In genomic region chr2:164567335-164567989, GRCh38 we compare ENCODE assay signal across 21 cellular contexts. TPM values are rescaled to one million over a fixed set of nuclear protein-coding genes. Genes with fewer than 3 reads are reported as not detected.
DNase-seq lines count a peak whose midpoint lies in the region; ATAC-seq, FAIRE-seq and TF ChIP-seq lines count a peak whose summit lies in the region.
"Had no signal": no experiment of that assay in that cellular context is flagged by ENCODE, and none has a peak within 500 bp of the region (broad histone marks: within the 10 kb centered on the region; RNA-seq: fewer than 3 reads in every experiment).

No MANE protein-coding gene starts in this region.

- TF ChIP-seq POLR2A in A549 (IDR thresholded peaks at IDR 0.05; ENCODE audit: low read length) = no peak
- TF ChIP-seq POLR2A in adrenal gland (IDR thresholded peaks at IDR 0.05) = no peak

- ATAC-seq in A549 (no peak), HG03565 (IDR thresholded peaks at IDR 0.05; ENCODE audit: unreplicated experiment) (no peak)
- ATAC-seq: GM23338 had no signal

- CTCF ChIA-PET in A549 (lab: Yijun Ruan, JAX) = no interaction called here

- H3K4me2 ChIP-seq in A549 = peak overlapping the region; percentile 79
- H3K4me2 ChIP-seq: BLaER1, GM23338 had no signal

- H3K4me3 Mint-ChIP-seq in nephron = peak overlapping the region in 1 of 3 experiments; percentile 31
- H3K4me3 Mint-ChIP-seq: CD4-positive, alpha-beta memory T cell; GM23338 had no signal

- peaks cover 67% of the 10 kb centered on the region for H3K4me1 ChIP-seq in A549
- H3K4me1 ChIP-seq in adrenal gland (replicated peaks in 1 of 2) = peaks cover 14 to 38% of the 10 kb centered on the region in 2 donors
- H3K4me1 ChIP-seq: BLaER1, SJCRH30 had no signal

- no peaks in the 10 kb centered on the region for H3K36me3 Mint-ChIP-seq in nephron (ENCODE audit: low read depth)
- H3K36me3 Mint-ChIP-seq: CD4-positive, alpha-beta memory T cell had no signal

- FAIRE-seq in A549 (lab: Jason Lieb, UNC) = no peak
- FAIRE-seq in HTR-8/SVneo (lab: Jason Lieb, UNC) = no peak
- FAIRE-seq: GM12892, GM18507 had no signal

- H3K9me3 ChIP-seq in A549 = no peaks in the 10 kb centered on the region
- H3K9me3 ChIP-seq in adrenal gland (replicated peaks in 1 of 3) = no peaks in the 10 kb centered on the region
- H3K9me3 ChIP-seq: BLaER1, SJCRH30 had no signal

- POLR2A ChIA-PET in A549 (lab: Yijun Ruan, JAX) = no interaction called here

- H3K27ac Mint-ChIP-seq in nephron = peak overlapping the region; percentile 24 to 85 (median 45)
- H3K27ac Mint-ChIP-seq: CD4-positive, alpha-beta memory T cell; GM23338 had no signal

- TF ChIP-seq CTCF in A549 (IDR thresholded peaks at IDR 0.05) (no peak), adrenal gland (IDR thresholded peaks at IDR 0.05) (no peak), nephron (IDR thresholded peaks at IDR 0.05; ENCODE audit: unreplicated experiment in 3 of 3) (no peak)

- no peak for TF ChIP-seq RAD21 in A549 (conservative IDR thresholded peaks at IDR 0.05 in 1 of 2, IDR thresholded peaks at IDR 0.05 in 1 of 2)

- no peaks in the 10 kb centered on the region for H3K9me3 Mint-ChIP-seq in nephron
- H3K9me3 Mint-ChIP-seq: CD4-positive, alpha-beta memory T cell; GM23338 had no signal

- no peaks in the 10 kb centered on the region for H3K36me3 ChIP-seq in adrenal gland (replicated peaks in 1 of 2)
- H3K36me3 ChIP-seq: BLaER1, SJCRH30 had no signal

- peak overlapping the region in 1 of 2 experiments; percentile 56; a peak in 3 of 6 replicates for H3K27ac ChIP-seq in A549
- peak overlapping the region in 3 of 5 donors; percentile 15 to 36 (median 33) for H3K27ac ChIP-seq in adrenal gland
- H3K27ac ChIP-seq: BLaER1, SJCRH30 had no signal

- 7% methylated on average over 3 of the region's 3 CpGs for WGBS in A549 (ENCODE audit: missing lambda C conversion rate)
- 39 to 51% (median 42%) methylated on average over 3 of the region's 3 CpGs for WGBS in adrenal gland, 4 donors

- no peaks in the 10 kb centered on the region for H3K27me3 ChIP-seq in adrenal gland
- H3K27me3 ChIP-seq: BLaER1, SJCRH30 had no signal

- H3K4me1 Mint-ChIP-seq in nephron = peaks cover 7% of the 10 kb centered on the region
- H3K4me1 Mint-ChIP-seq: CD4-positive, alpha-beta memory T cell had no signal

- no peaks in the 10 kb centered on the region for H3K27me3 Mint-ChIP-seq in nephron (ENCODE audit: low read depth)
- H3K27me3 Mint-ChIP-seq: CD4-positive, alpha-beta memory T cell had no signal

- DNase-seq in A549 (ENCODE audit: low read depth in 1 of 2, low spot score in 1 of 2) (peak in 1 of 2 experiments; percentile 7), adrenal gland (no peak), kidney tubule cell (ENCODE audit: low spot score) (peak; percentile 12), HTR-8/SVneo (ENCODE audit: insufficient read length, low spot score) (no peak), NCI-H146 treated with DMSO at 0.1 percent for 48 hours (lab: John Stamatoyannopoulos, UW; ENCODE audit: unreplicated experiment) (no peak), COLO668 (lab: John Stamatoyannopoulos, UW; ENCODE audit: unreplicated experiment) (no peak)
- DNase-seq: CD4-positive, alpha-beta memory T cell; DMS79; HCEC 1CT; KG1; NCI-H187 treated with DMSO at 0.1 percent for 48 hours; NCI-H2227 treated with DMSO at 0.1 percent for 48 hours; NCI-H524; RPMI8226; SJCRH30 had no signal

- TF ChIP-seq EP300 in A549 (IDR thresholded peaks at IDR 0.05) = no peak

- intact Hi-C loops in adrenal gland (cut with DNase I) = no loop called here

- H3K4me3 ChIP-seq in A549 (peak overlapping the region; percentile 23; the same call in 1 of the 3 replicates), adrenal gland (peak overlapping the region in 2 of 4 donors; percentile 23 to 58)
- H3K4me3 ChIP-seq: BLaER1, GM23338, SJCRH30 had no signal

TF ChIP-seq in A549, 52 proteins besides CTCF, POLR2A, EP300 and RAD21:
- TF ChIP-seq HEYL (CRISPR knock-in tag; IDR thresholded peaks at IDR 0.05) = no peak
- no peak for TF ChIP-seq SMC3 (IDR thresholded peaks at IDR 0.05)
- no peak for TF ChIP-seq EHF (CRISPR knock-in tag; IDR thresholded peaks at IDR 0.05)
- peak in 1 of 2 experiments; percentile 42; a peak in 2 of 4 replicates for TF ChIP-seq CEBPB (IDR thresholded peaks at IDR 0.05)
- no peak for TF ChIP-seq CBX2 (IDR thresholded peaks at IDR 0.05; ENCODE audit: borderline replicate concordance, low read depth)
- no peak for TF ChIP-seq CHD2 (IDR thresholded peaks at IDR 0.05; ENCODE audit: low read length, partially characterized antibody)

RNA-seq across cellular contexts. Expression of gene GRB14, which starts 53.8 kb away (rescaled TPM):
- 19.4 and 26.0 TPM in 2 replicates for polyA plus RNA-seq in A549 (2011; rRNA removed)
- 4.5 and 4.9 TPM in 2 replicates for polyA plus RNA-seq in A549 (2012; cell fraction: cytosol; rRNA removed)
- 7.9 and 9.5 TPM in 2 replicates for polyA plus RNA-seq in A549 (2012; cell fraction: nucleus; rRNA removed)
- polyA plus RNA-seq in A549 (2017; fragmentation: RNase III; extraction: RNeasy Plus Mini Kit Qiagen cat#74134 plus additional on column Dnase treatment) = 15.1 to 18.6 TPM (median 18.5 TPM) in 3 replicates
- polyA minus RNA-seq in A549 (2011; rRNA and poly(A)+ RNA removed) = 4.1 and 4.9 TPM in 2 replicates
- 10 to 100 TPM in 7 of 8 donors, 1 to 10 TPM in 1; 4.8 to 60.9 (median 35.7) TPM for total RNA-seq in adrenal gland
- 100 to 1,000 TPM in 2 of 3 donors, 10 to 100 TPM in 1; 37.1 to 280 (median 152) TPM for polyA plus RNA-seq in adrenal gland
- total RNA-seq: CD4-positive, alpha-beta memory T cell; SJCRH30 had no signal
- polyA plus RNA-seq: CD4-positive, alpha-beta memory T cell had no signal
